Comparison of ENCODE assay signal across 11 cellular contexts in the genomic region with DNA sequence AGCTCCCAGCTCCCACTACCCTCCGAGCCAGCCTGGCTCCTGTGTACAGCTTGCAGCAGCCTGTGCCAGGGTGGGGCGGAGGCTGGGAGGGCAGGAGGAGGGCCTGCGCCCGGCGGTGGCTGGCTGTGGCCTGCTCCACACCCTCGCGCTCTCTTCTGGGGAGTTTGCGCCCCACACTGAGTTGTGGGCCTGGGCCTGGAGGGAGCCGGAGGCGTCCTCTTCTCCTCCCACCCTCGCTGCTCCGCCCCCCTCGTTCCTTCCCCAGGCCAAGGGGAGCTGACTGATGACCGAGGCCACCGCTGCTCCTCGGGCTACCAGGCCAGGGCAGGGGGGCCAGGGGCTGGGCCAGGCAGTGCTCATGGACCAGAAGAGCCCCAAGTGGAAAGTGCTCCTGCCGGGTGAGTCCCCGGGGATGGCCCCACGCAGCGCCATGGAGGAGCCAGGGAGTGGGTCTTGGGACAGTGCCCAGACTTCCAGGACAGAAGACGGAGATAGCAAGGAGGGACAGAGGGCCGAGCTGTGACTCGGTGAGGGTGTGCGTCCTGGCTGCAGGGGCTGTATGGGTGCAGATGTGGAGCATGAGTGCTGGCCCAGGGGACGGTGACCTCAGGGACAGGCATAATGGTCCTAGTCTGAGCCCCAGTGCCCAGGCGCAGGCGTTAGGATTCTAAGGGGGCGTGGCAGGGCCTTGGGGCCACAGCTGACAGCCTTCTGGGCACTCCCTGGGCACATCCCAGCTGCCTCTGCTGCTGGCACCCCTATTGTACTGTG.
DNase-seq lines count a peak whose midpoint lies in the region; ATAC-seq and TF ChIP-seq lines count a peak whose summit lies in the region.
"Had no signal": no experiment of that assay in that cellular context is flagged by ENCODE, and none has a peak within 500 bp of the region (broad histone marks: within the 10 kb centered on the region; RNA-seq: fewer than 3 reads in every experiment).

No MANE protein-coding gene starts in this region.

- no peaks in the 10 kb centered on the region for H3K27me3 ChIP-seq in CD4-positive, alpha-beta T cell (ENCODE audit: control insufficient read depth, insufficient read depth, low read length)

- no peaks in the 10 kb centered on the region for H3K9me3 Mint-ChIP-seq in CD4-positive, alpha-beta T cell
- H3K9me3 Mint-ChIP-seq: mesothelial cell of epicardium had no signal

- TF ChIP-seq POLR2A in erythroblast (IDR thresholded peaks at IDR 0.05; ENCODE audit: low read length): peak; percentile 62

- ATAC-seq in Right ventricle myocardium superior (ENCODE audit: poor library complexity): peak; percentile 29
- ATAC-seq in CD4-positive, alpha-beta T cell (ENCODE audit: poor library complexity): no peak

- intact Hi-C loops in Right ventricle myocardium superior (cut with DNase I): no loop called here
- intact Hi-C loops in cardiac septum (cut with DNase I): no loop called here
- intact Hi-C loops in CD4-positive, alpha-beta T cell (cut with DNase I, micrococcal nuclease): loop anchor here (1.0 to 2.0 kb wide), 2 partner anchors 239 to 346 kb away; no protein-coding TSS in a partner anchor

- no peak overlapping the region for H3K27ac ChIP-seq in CD4-positive, alpha-beta T cell (ENCODE audit: low read depth, low read length)

- H3K9me3 ChIP-seq in CD4-positive, alpha-beta T cell (ENCODE audit: control insufficient read depth, low read length): no peaks in the 10 kb centered on the region

- CTCF ChIA-PET in CD4-positive, alpha-beta T cell (lab: Charles Lee): no interaction called here

- POLR2A ChIA-PET in CD4-positive, alpha-beta T cell (lab: Charles Lee): interaction anchor here (0.9 kb wide), 1 partner anchor 245 kb away, joined by 3 read pairs; no protein-coding TSS in a partner anchor

- TF ChIP-seq CTCF in CD4-positive, alpha-beta T cell (IDR thresholded peaks at IDR 0.05): no peak

- H3K27me3 Mint-ChIP-seq in CD4-positive, alpha-beta T cell: no peaks in the 10 kb centered on the region

- H3K27ac Mint-ChIP-seq in CD4-positive, alpha-beta T cell: no peak overlapping the region
- H3K27ac Mint-ChIP-seq: mesothelial cell of epicardium had no signal

- no peaks in the 10 kb centered on the region for H3K4me1 Mint-ChIP-seq in CD4-positive, alpha-beta T cell (ENCODE audit: low read depth)

- H3K4me3 Mint-ChIP-seq in CD4-positive, alpha-beta T cell: no peak overlapping the region
- H3K4me3 Mint-ChIP-seq: mesothelial cell of epicardium had no signal

- no peaks in the 10 kb centered on the region for H3K36me3 Mint-ChIP-seq in CD4-positive, alpha-beta T cell (ENCODE audit: low read depth)
- H3K36me3 Mint-ChIP-seq: mesothelial cell of epicardium had no signal

- peak; percentile 61 for DNase-seq in Right ventricle myocardium superior
- no peak for DNase-seq in cardiac septum (ENCODE audit: low spot score)
- peak; percentile 66 to 69 for DNase-seq in erythroblast (lab: John Stamatoyannopoulos, UW)
- peak; percentile 63 for DNase-seq in myocyte (ENCODE audit: low read depth)
- no peak for DNase-seq in NOMO-1 treated with dmso at 0.1 percent for 144 hours (lab: John Stamatoyannopoulos, UW; ENCODE audit: unreplicated experiment)
- no peak for DNase-seq in CD4-positive, alpha-beta T cell
- DNase-seq in stimulated activated CD4-positive, alpha-beta T cell treated with anti-CD3 and anti-CD28 coated beads, Interleukin-4, amount 100 ng/mL, for 4 hours: no peak
- DNase-seq in DMS79 (lab: John Stamatoyannopoulos, UW): no peak
- DNase-seq: GOT3, NCI-H510A had no signal

Comparison
In these comparisons a context has a peak if more than half of its experiments do, and no peak if none do; other contexts are left out.
1. DNase-seq: peak in Right ventricle myocardium superior (single experiment), erythroblast (2 of 2) and myocyte (single experiment); none in cardiac septum (single experiment), NOMO-1 treated with dmso at 0.1 percent for 144 hours (single experiment), CD4-positive, alpha-beta T cell (0 of 10), stimulated activated CD4-positive, alpha-beta T cell treated with anti-CD3 and anti-CD28 coated beads, Interleukin-4, amount 100 ng/mL, for 4 hours (0 of 2) and DMS79 (single experiment).
2. intact Hi-C loops: an anchor here in CD4-positive, alpha-beta T cell (1.0 to 2.0 kb wide); none called in Right ventricle myocardium superior and cardiac septum.